ENCODE assay signal across 22 cellular contexts in the genomic region with DNA sequence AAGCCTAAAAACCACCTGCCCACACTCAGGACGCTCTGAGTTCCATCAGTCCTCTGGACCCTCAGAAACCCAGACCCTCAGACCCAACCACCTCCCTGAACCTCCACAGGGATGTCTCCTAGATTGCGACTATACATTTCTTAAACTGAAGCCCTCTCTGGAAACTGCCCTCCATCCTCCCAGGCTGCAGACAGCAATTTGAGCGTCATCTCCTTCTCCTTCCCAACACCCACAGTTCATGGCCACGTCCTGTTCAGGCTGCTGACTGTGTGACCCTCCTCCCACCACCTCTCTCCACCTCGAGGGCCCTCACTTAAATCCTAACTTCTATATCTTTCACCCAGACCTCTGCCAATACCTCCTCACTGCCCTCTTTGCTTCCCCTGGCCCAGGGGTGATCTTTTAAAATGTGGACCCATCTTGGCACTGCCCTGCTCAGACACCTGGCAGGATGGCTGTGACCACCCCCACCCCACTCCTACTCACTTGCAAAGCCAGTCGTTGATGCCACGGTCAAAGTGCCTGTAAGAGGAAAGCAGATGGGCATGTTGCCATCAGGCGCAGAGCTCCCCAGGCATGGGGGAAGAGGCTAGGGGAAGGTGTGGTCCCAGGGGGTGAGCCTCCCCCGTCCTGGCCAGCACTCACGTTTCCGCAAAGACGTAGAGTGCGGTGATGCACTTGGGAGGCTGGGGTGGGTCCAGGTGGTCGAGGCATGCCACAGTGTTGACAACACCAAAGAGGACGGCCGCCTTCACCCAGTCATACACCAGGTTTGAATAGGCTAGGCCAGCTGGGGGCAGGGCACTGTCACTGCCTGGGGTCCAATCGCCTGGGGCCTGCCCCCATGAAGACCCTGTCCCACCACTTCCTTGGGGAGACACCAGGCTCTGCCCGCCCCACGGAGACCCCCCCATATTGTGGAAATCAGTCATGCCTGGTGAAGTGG. TPM values are rescaled to one million over a fixed set of nuclear protein-coding genes. Genes with fewer than 3 reads are reported as not detected.
"Had no signal": no experiment of that assay in that cellular context is flagged by ENCODE, and none has a peak within 500 bp of the region (broad histone marks: within the 10 kb centered on the region; RNA-seq: fewer than 3 reads in every experiment).

No MANE protein-coding gene starts in this region.

- H3K27me3 ChIP-seq: ascending aorta, neural progenitor cell had no signal

- H3K9me3 ChIP-seq: ascending aorta, esophagus squamous epithelium had no signal

- ATAC-seq: stimulated activated naive B cell treated with anti-CD40 and anti-IgM and Interleukin-4, amounts not matched to agents 10 μg/mL and 1 μg/mL and 100 μg/mL, for 72 hours; WTC11 had no signal

- H3K27ac ChIP-seq: ascending aorta, esophagus squamous epithelium, neural progenitor cell, skin epidermis had no signal

- H3K36me3 ChIP-seq: ascending aorta, esophagus squamous epithelium, neural progenitor cell had no signal

- H3K4me3 ChIP-seq: ascending aorta, esophagus squamous epithelium, lung, neural progenitor cell, skin epidermis had no signal

- H3K4me1 ChIP-seq: esophagus squamous epithelium, neural progenitor cell had no signal

- DNase-seq: activated CD4-positive, alpha-beta memory T cell treated with anti-CD3 and anti-CD28 coated beads, Interleukin-2, amount 10 ng/mL, durations not matched to agents 7 days and 5 days; activated CD4-positive, alpha-beta T cell treated with anti-CD3 and anti-CD28 coated beads for 4 hours; activated naive CD4-positive, alpha-beta T cell treated with Interleukin-2 at 50 U/mL for 16 hours; esophagus squamous epithelium; glutamatergic neuron; kidney glomerular epithelial cell; naive B cell; stimulated activated CD4-positive, alpha-beta T cell treated with anti-CD3 and anti-CD28 coated beads, Interleukin-15, amount 100 ng/mL, for 24 hours; stimulated activated CD4-positive, alpha-beta T cell treated with anti-CD3 and anti-CD28 coated beads, Interleukin-4, amount 100 ng/mL, for 1 hour; stimulated activated naive B cell treated with anti-CD40 and anti-IgM and Interleukin-4, amounts not matched to agents 10 μg/mL and 1 μg/mL and 100 μg/mL, for 72 hours; SW 1271; trophoblast cell had no signal

RNA-seq across cellular contexts. Expression of a gene that starts 6.0 kb away (rescaled TPM):
- total RNA-seq: ascending aorta; bronchial epithelial cell; esophagus squamous epithelium; fibroblast of villous mesenchyme; mononuclear cell; T-helper 2 cell treated with Interferon-gamma antibody and Interleukin-4, amounts not matched to agents 100 ng/mL and 5 ng/mL, for 36 hours had no signal

RNA-seq across cellular contexts. Expression of a gene that starts 11.3 kb away (rescaled TPM):
- total RNA-seq: activated CD4-positive, alpha-beta memory T cell treated with anti-CD3 and anti-CD28 coated beads, Interleukin-2, amount 10 ng/mL, durations not matched to agents 7 days and 5 days; ascending aorta; bronchial epithelial cell; esophagus squamous epithelium; fibroblast of villous mesenchyme; lung; mononuclear cell; subcutaneous adipose tissue; T-helper 2 cell treated with Interferon-gamma antibody and Interleukin-4, amounts not matched to agents 100 ng/mL and 5 ng/mL, for 36 hours; WTC11 had no signal
